ENCODE assay signal across 9 cellular contexts in the genomic region with DNA sequence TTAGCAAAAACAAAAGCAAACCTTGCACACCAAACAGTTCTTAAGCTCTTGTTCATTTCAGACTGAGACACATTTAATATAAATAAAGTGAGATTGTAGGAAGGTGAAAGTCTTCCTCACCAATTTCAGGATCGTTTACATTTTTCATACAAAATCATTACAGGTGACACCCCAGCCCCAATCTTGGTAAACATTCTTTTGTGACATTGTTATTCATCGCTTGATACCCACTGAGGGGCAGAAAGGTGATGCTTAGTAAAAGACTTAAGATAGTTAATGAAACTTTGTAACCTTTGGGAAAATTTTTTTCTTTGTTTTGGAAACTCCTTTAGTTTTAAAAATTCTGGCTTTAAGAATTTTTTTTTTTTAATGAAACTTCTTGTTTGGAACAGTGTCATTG. TPM values are rescaled to one million over a fixed set of nuclear protein-coding genes. Genes with fewer than 3 reads are reported as not detected.
A peak's percentile ranks its signal among the peaks of the same experiment; 100 is the strongest.
DNase-seq lines count a peak whose midpoint lies in the region; ATAC-seq, FAIRE-seq and TF ChIP-seq lines count a peak whose summit lies in the region.
"Had no signal": no experiment of that assay in that cellular context is flagged by ENCODE, and none has a peak within 500 bp of the region (broad histone marks: within the 10 kb centered on the region; RNA-seq: fewer than 3 reads in every experiment).

No MANE protein-coding gene starts in this region.

- H3K9me3 ChIP-seq in ascending aorta (no peaks in the 10 kb centered on the region), HepG2 (ENCODE audit: low read length) (no peaks in the 10 kb centered on the region), tibial nerve (no peaks in the 10 kb centered on the region)

- peak overlapping the region; percentile 95 for H3K27ac Mint-ChIP-seq in activated naive CD4-positive, alpha-beta T cell treated with anti-CD3 and anti-CD28 coated beads for 36 hours

- ATAC-seq in HepG2 (no peak), GM19467 (IDR thresholded peaks at IDR 0.05; ENCODE audit: unreplicated experiment) (no peak), GM18511 (IDR thresholded peaks at IDR 0.05; ENCODE audit: unreplicated experiment) (no peak)

- TF ChIP-seq CTCF in ascending aorta (IDR thresholded peaks at IDR 0.05) (no peak), HepG2 (CRISPR knock-in tag; IDR thresholded peaks at IDR 0.05) (no peak), tibial nerve (IDR thresholded peaks at IDR 0.05) (no peak)

- in situ Hi-C loops in HepG2 (cut with HindIII; ENCODE audit: extremely low pct_ligation_motif_present, low pct_unique_long_range_greater_than_20kb) = loop anchor here (25.0 kb wide), 1 partner anchor 544 kb away; no protein-coding TSS in a partner anchor

- H4K20me1 ChIP-seq in HepG2 (ENCODE audit: insufficient read depth, low read length) = peaks cover 5% of the 10 kb centered on the region; the same call in 1 of the 2 replicates

- intact Hi-C loops in activated naive CD4-positive, alpha-beta T cell treated with anti-CD3 and anti-CD28 coated beads for 36 hours (cut with micrococcal nuclease) = loop anchor here (1.0 kb wide), 1 partner anchor 9 kb away; no protein-coding TSS in a partner anchor
- intact Hi-C loops in ascending aorta (cut with DNase I) = no loop called here
- intact Hi-C loops in HepG2 (cut with micrococcal nuclease; ENCODE audit: unreplicated experiment) = no loop called here

- TF ChIP-seq POLR2A in HepG2 (IDR thresholded peaks at IDR 0.05; ENCODE audit: insufficient read depth in 1 of 2, low read depth in 2 of 2, low read length in 2 of 2) (no peak), tibial nerve (IDR thresholded peaks at IDR 0.05) (no peak)

- peaks cover 23% of the 10 kb centered on the region for H3K36me3 Mint-ChIP-seq in activated naive CD4-positive, alpha-beta T cell treated with anti-CD3 and anti-CD28 coated beads for 36 hours (ENCODE audit: low read depth)

- FAIRE-seq in HepG2 (lab: Jason Lieb, UNC) = no peak
- FAIRE-seq: TTC549 had no signal

- peak overlapping the region; percentile 74 to 95 for H3K4me3 ChIP-seq in ascending aorta
- H3K4me3 ChIP-seq in HepG2 (replicated peaks in 1 of 3; ENCODE audit: insufficient read depth in 1 of 3, low read depth in 2 of 3, low read length in 3 of 3) = peak overlapping the region; percentile 96 to 99 (median 97); a peak in 5 of 6 replicates
- peak overlapping the region; percentile 54 to 97 (median 76) for H3K4me3 ChIP-seq in tibial nerve

- no peaks in the 10 kb centered on the region for H3K9me3 Mint-ChIP-seq in activated naive CD4-positive, alpha-beta T cell treated with anti-CD3 and anti-CD28 coated beads for 36 hours

- H3K27me3 Mint-ChIP-seq in activated naive CD4-positive, alpha-beta T cell treated with anti-CD3 and anti-CD28 coated beads for 36 hours (ENCODE audit: low read depth) = no peaks in the 10 kb centered on the region

- CTCF ChIA-PET in activated naive CD4-positive, alpha-beta T cell treated with anti-CD3 and anti-CD28 coated beads for 36 hours (lab: Charles Lee) = no interaction called here
- CTCF ChIA-PET in HepG2 (lab: Yijun Ruan, JAX; ENCODE audit: low intra/inter-chr PET ratio, low total read pairs) = no interaction called here

- peaks cover 30% of the 10 kb centered on the region for H3K4me1 Mint-ChIP-seq in activated naive CD4-positive, alpha-beta T cell treated with anti-CD3 and anti-CD28 coated beads for 36 hours (ENCODE audit: low read depth)

- H3K4me2 ChIP-seq in HepG2 (ENCODE audit: low read depth, low read length) = peak overlapping the region; percentile 86

- H3K27ac ChIP-seq in ascending aorta (peak overlapping the region; percentile 90 to 99), HepG2 (ENCODE audit: extremely low read length, insufficient read depth, low read length) (peak overlapping the region; percentile 99), tibial nerve (peak overlapping the region; percentile 90 to 100 (median 98))

- peak overlapping the region; percentile 28 for H2AFZ ChIP-seq in HepG2 (ENCODE audit: low read length)

- no TSS peak for BruUV-seq in HepG2 (replicated peaks; lab: Mats Ljungman, UMichigan)

- H3K4me1 ChIP-seq in ascending aorta (peaks cover 0 to 33% of the 10 kb centered on the region in 2 donors), HepG2 (ENCODE audit: insufficient read depth, low read length) (peaks cover 30% of the 10 kb centered on the region), tibial nerve (peaks cover 0 to 40% (median 25%) of the 10 kb centered on the region in 4 donors)

- DNase-seq in activated naive CD4-positive, alpha-beta T cell treated with anti-CD3 and anti-CD28 coated beads for 36 hours = no peak
- no peak for DNase-seq in activated naive CD4-positive, alpha-beta T cell (lab: John Stamatoyannopoulos, UW)
- no peak for DNase-seq in ascending aorta (ENCODE audit: low spot score in 2 of 2)
- no peak for DNase-seq in HepG2 (ENCODE audit: low spot score)
- no peak for DNase-seq in tibial nerve (ENCODE audit: low spot score in 2 of 2)
- no peak for DNase-seq in NCI-H446 treated with DMSO at 0.1 percent for 48 hours (lab: John Stamatoyannopoulos, UW)

- WGBS in HepG2 (ENCODE audit: low lambda C conversion rate) = 14% methylated on average over 2 of the region's 2 CpGs
- WGBS in tibial nerve, 2 donors = 14 to 17% methylated on average over 2 of the region's 2 CpGs

- H3K36me3 ChIP-seq in ascending aorta = no peaks in the 10 kb centered on the region
- no peaks in the 10 kb centered on the region for H3K36me3 ChIP-seq in HepG2 (replicated peaks in 1 of 2; ENCODE audit: control insufficient read depth in 1 of 2, insufficient read depth in 2 of 2, low read length in 2 of 2)
- H3K36me3 ChIP-seq in tibial nerve = no peaks in the 10 kb centered on the region

- H3K27me3 ChIP-seq in ascending aorta (no peaks in the 10 kb centered on the region), HepG2 (ENCODE audit: control insufficient read depth in 1 of 2, insufficient read depth in 2 of 2, low read length in 2 of 2) (no peaks in the 10 kb centered on the region; a peak in 1 of 5 replicates), tibial nerve (no peaks in the 10 kb centered on the region)

- peaks cover 63% of the 10 kb centered on the region for H3K79me2 ChIP-seq in HepG2 (ENCODE audit: insufficient read depth, low read length)

- POLR2A ChIA-PET in HepG2 (lab: Yijun Ruan, JAX) = no interaction called here

- peak overlapping the region; percentile 96 for H3K9ac ChIP-seq in HepG2 (ENCODE audit: insufficient read depth, low read depth, low read length)

- peak overlapping the region; percentile 95 for H3K4me3 Mint-ChIP-seq in activated naive CD4-positive, alpha-beta T cell treated with anti-CD3 and anti-CD28 coated beads for 36 hours

- TF ChIP-seq EP300 in HepG2 (IDR thresholded peaks at IDR 0.05; ENCODE audit: low read depth in 2 of 2, low read length in 2 of 2) (no peak), HepG2 (CRISPR knock-in tag; IDR thresholded peaks at IDR 0.05; ENCODE audit: borderline replicate concordance) (no peak), tibial nerve (IDR thresholded peaks at IDR 0.05) (no peak)

- no peak for TF ChIP-seq RAD21 in HepG2 (CRISPR knock-in tag; IDR thresholded peaks at IDR 0.05)

TF ChIP-seq in HepG2, 621 proteins besides CTCF, POLR2A, EP300 and RAD21 (continues in another document):
- TF ChIP-seq ARNT (IDR thresholded peaks at IDR 0.05) (no peak), ZNF615 (CRISPR knock-in tag; IDR thresholded peaks at IDR 0.05; ENCODE audit: borderline replicate concordance) (no peak)
- TF ChIP-seq, protein P1, sequence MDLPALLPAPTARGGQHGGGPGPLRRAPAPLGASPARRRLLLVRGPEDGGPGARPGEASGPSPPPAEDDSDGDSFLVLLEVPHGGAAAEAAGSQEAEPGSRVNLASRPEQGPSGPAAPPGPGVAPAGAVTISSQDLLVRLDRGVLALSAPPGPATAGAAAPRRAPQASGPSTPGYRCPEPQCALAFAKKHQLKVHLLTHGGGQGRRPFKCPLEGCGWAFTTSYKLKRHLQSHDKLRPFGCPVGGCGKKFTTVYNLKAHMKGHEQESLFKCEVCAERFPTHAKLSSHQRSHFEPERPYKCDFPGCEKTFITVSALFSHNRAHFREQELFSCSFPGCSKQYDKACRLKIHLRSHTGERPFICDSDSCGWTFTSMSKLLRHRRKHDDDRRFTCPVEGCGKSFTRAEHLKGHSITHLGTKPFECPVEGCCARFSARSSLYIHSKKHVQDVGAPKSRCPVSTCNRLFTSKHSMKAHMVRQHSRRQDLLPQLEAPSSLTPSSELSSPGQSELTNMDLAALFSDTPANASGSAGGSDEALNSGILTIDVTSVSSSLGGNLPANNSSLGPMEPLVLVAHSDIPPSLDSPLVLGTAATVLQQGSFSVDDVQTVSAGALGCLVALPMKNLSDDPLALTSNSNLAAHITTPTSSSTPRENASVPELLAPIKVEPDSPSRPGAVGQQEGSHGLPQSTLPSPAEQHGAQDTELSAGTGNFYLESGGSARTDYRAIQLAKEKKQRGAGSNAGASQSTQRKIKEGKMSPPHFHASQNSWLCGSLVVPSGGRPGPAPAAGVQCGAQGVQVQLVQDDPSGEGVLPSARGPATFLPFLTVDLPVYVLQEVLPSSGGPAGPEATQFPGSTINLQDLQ (CRISPR knock-in tag; IDR thresholded peaks at IDR 0.05) = no peak

RNA-seq across cellular contexts. Expression of gene ARID2, which starts 1.9 kb away (rescaled TPM):
- 10 to 100 TPM; 27.7 to 28.3 TPM for total RNA-seq in activated naive CD4-positive, alpha-beta T cell treated with anti-CD3 and anti-CD28 coated beads for 36 hours
- 18.4 TPM for total RNA-seq in ascending aorta
- 15.9 and 16.4 TPM in 2 replicates for total RNA-seq in HepG2 (2016; rRNA removed; fragmentation: Illumina TruSeq; extraction: Trizol)
- 3.6 and 6.2 TPM in 2 replicates for total RNA-seq in HepG2 (2016; cell fraction: cytosol; rRNA removed; fragmentation: Illumina TruSeq; extraction: Trizol; ENCODE audit: low read depth)
- total RNA-seq in HepG2 (2016; cell fraction: insoluble cytoplasmic fraction; rRNA removed; fragmentation: Illumina TruSeq; extraction: Trizol) = 12.0 and 15.2 TPM in 2 replicates
- 4.5 and 7.3 TPM in 2 replicates for total RNA-seq in HepG2 (2016; cell fraction: membrane; rRNA removed; fragmentation: Illumina TruSeq; extraction: Trizol)
- 32.4 and 40.0 TPM in 2 replicates for total RNA-seq in HepG2 (2016; cell fraction: nucleus; rRNA removed; fragmentation: Illumina TruSeq; extraction: Trizol)
- 16.7 and 22.2 TPM in 2 replicates for polyA plus RNA-seq in HepG2 (2011; rRNA removed)
- 10.0 and 13.2 TPM in 2 replicates for polyA plus RNA-seq in HepG2 (2011; cell fraction: cytosol; rRNA removed)
- 19.1 and 23.4 TPM in 2 replicates for polyA plus RNA-seq in HepG2 (2011; cell fraction: nucleus; rRNA removed)
- 9.7 and 11.2 TPM in 2 replicates for polyA plus RNA-seq in HepG2 (2012)
- 0.29 and 0.60 TPM in 2 replicates for polyA plus RNA-seq in HepG2 (2016; cell fraction: cytosol; fragmentation: Illumina TruSeq; extraction: Trizol; ENCODE audit: low read depth)
- 9.6 and 10.1 TPM in 2 replicates for polyA plus RNA-seq in HepG2 (2016; cell fraction: insoluble cytoplasmic fraction; fragmentation: Illumina TruSeq; extraction: Trizol; ENCODE audit: low read depth)
- polyA plus RNA-seq in HepG2 (2016; cell fraction: membrane; fragmentation: Illumina TruSeq; extraction: Trizol; ENCODE audit: low read depth) = 1.5 and 2.1 TPM in 2 replicates
- polyA plus RNA-seq in HepG2 (2016; cell fraction: nucleus; fragmentation: Illumina TruSeq; extraction: Trizol; ENCODE audit: insufficient read depth, low read depth) = 15.3 and 19.9 TPM in 2 replicates
- polyA minus RNA-seq in HepG2 (2011; rRNA and poly(A)+ RNA removed; ENCODE audit: low replicate concordance) = 53.9 and 96.2 TPM in 2 replicates
- polyA minus RNA-seq in HepG2 (2011; cell fraction: cytosol; rRNA and poly(A)+ RNA removed) = 23.7 and 25.9 TPM in 2 replicates
- 155 and 159 TPM in 2 replicates for polyA minus RNA-seq in HepG2 (2011; cell fraction: nucleus; rRNA and poly(A)+ RNA removed)
- total RNA-seq in tibial nerve = 10 to 100 TPM; 30.3 to 35.8 (median 32.8) TPM
